Comparison of ENCODE assay signal across 21 cellular contexts in the genomic region with DNA sequence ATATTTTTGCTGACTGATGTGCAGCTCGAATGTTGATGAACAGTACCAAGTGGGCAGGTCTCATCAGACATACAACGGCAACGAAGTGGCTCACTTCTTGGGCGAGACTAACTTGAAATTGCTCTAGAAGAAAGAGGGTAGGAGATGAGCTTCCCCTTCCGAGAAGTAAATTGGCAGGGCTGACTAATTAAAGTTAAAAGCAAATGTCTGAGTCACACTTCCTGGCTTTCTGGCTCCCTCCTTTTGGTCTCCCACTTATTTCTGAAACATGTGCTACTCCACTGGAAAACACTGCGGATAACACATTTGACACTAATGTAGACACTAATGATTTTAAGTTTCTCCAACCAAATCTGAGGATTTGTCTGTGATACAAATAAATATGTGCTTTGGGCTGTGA.
DNase-seq lines count a peak whose midpoint lies in the region; ATAC-seq, FAIRE-seq and TF ChIP-seq lines count a peak whose summit lies in the region.
"Had no signal": no experiment of that assay in that cellular context is flagged by ENCODE, and none has a peak within 500 bp of the region (broad histone marks: within the 10 kb centered on the region; RNA-seq: fewer than 3 reads in every experiment).

No MANE protein-coding gene starts in this region.

- H3K9me3 ChIP-seq in SJCRH30 (replicated peaks), result no peaks in the 10 kb centered on the region
- H3K9me3 ChIP-seq in pancreas, result no peaks in the 10 kb centered on the region
- H3K9me3 ChIP-seq: HAP-1 had no signal

- in situ Hi-C loops in KBM-7 (cut with MboI; ENCODE audit: low pct_unique_long_range_greater_than_20kb, low sequenced_read_pairs), result no loop called here

- DNase-seq in BJ (ENCODE audit: low read depth) (peak; percentile 0), KBM-7 (peak; percentile 54), SW480 (ENCODE audit: low spot score) (peak; percentile 32), foreskin keratinocyte (peak; percentile 12 to 16), SJCRH30 (no peak), pancreas (no peak), cardiac septum (ENCODE audit: low spot score) (no peak)
- DNase-seq in activated CD8-positive, alpha-beta memory T cell treated with anti-CD3 and anti-CD28 coated beads, Interleukin-2, amount 50 U/mL, for 48 hours, result no peak
- DNase-seq: activated CD4-positive, CD25-positive, alpha-beta regulatory T cell treated with anti-CD3 and anti-CD28 coated beads, Interleukin-2, amount 50 U/mL, for 72 hours; activated gamma-delta T cell treated with Interleukin-2 at 50 U/mL for 16 hours; heart right ventricle; midbrain; NCI-H1092 treated with DMSO at 0.1 percent for 48 hours; NCI-H748 treated with DMSO at 0.1 percent for 48 hours; substantia nigra; T-helper 2 cell had no signal

- no peaks in the 10 kb centered on the region for H3K36me3 ChIP-seq in BJ (ENCODE audit: control insufficient read depth, insufficient read depth, low read length)
- H3K36me3 ChIP-seq in SJCRH30, result no peaks in the 10 kb centered on the region
- H3K36me3 ChIP-seq in pancreas, result no peaks in the 10 kb centered on the region
- H3K36me3 ChIP-seq: HAP-1, heart right ventricle had no signal

- ATAC-seq in foreskin keratinocyte (peak; percentile 27), pancreas (no peak)
- ATAC-seq: heart right ventricle, sciatic nerve had no signal

- no peak overlapping the region for H3K27ac ChIP-seq in foreskin keratinocyte
- no peak overlapping the region for H3K27ac ChIP-seq in SJCRH30
- H3K27ac ChIP-seq in pancreas, result no peak overlapping the region
- H3K27ac ChIP-seq: coronary artery, epithelial cell of prostate, heart right ventricle had no signal

- WGBS in pancreas, 2 donors, result 55 to 71% methylated on average over 6 of the region's 6 CpGs

- H3K4me3 ChIP-seq in BJ (ENCODE audit: low read depth, low read length), result no peak overlapping the region
- no peak overlapping the region for H3K4me3 ChIP-seq in SJCRH30
- H3K4me3 ChIP-seq in pancreas, result no peak overlapping the region
- H3K4me3 ChIP-seq: coronary artery, HAP-1, heart right ventricle had no signal

- CTCF ChIA-PET in BJ (lab: Yijun Ruan, JAX), result no interaction called here

- H3K4me1 ChIP-seq in foreskin keratinocyte (peaks cover 11% of the 10 kb centered on the region), SJCRH30 (no peaks in the 10 kb centered on the region), pancreas (no peaks in the 10 kb centered on the region)
- H3K4me1 ChIP-seq: HAP-1, heart right ventricle had no signal

- FAIRE-seq in pancreas (lab: Jason Lieb, UNC), result no peak
- FAIRE-seq: islet of Langerhans had no signal

- H3K27me3 ChIP-seq in BJ (ENCODE audit: control insufficient read depth, insufficient read depth, low read length), result peaks cover 2% of the 10 kb centered on the region
- no peaks in the 10 kb centered on the region for H3K27me3 ChIP-seq in foreskin keratinocyte
- H3K27me3 ChIP-seq in SJCRH30, result no peaks in the 10 kb centered on the region
- no peaks in the 10 kb centered on the region for H3K27me3 ChIP-seq in pancreas

- TF ChIP-seq CTCF in BJ (IDR thresholded peaks at IDR 0.05; ENCODE audit: insufficient read depth, low read depth, low read length), result no peak
- TF ChIP-seq CTCF in foreskin keratinocyte (conservative IDR thresholded peaks at IDR 0.05), result no peak
- no peak for TF ChIP-seq CTCF in pancreas (IDR thresholded peaks at IDR 0.05)

- intact Hi-C loops in pancreas (cut with DNase I), result no loop called here
- intact Hi-C loops in cardiac septum (cut with DNase I), result no loop called here

- POLR2A ChIA-PET in BJ (lab: Charles Lee), result no interaction called here

Comparison
In these comparisons a context has a peak if more than half of its experiments do, and no peak if none do; other contexts are left out.
1. DNase-seq: peak in BJ (single experiment), KBM-7 (single experiment), SW480 (single experiment) and foreskin keratinocyte (2 of 2); none in SJCRH30 (0 of 2), pancreas (0 of 6), activated CD8-positive, alpha-beta memory T cell treated with anti-CD3 and anti-CD28 coated beads, Interleukin-2, amount 50 U/mL, for 48 hours (single experiment) and cardiac septum (single experiment).